ENCODE assay signal across 9 cellular contexts in the genomic region with DNA sequence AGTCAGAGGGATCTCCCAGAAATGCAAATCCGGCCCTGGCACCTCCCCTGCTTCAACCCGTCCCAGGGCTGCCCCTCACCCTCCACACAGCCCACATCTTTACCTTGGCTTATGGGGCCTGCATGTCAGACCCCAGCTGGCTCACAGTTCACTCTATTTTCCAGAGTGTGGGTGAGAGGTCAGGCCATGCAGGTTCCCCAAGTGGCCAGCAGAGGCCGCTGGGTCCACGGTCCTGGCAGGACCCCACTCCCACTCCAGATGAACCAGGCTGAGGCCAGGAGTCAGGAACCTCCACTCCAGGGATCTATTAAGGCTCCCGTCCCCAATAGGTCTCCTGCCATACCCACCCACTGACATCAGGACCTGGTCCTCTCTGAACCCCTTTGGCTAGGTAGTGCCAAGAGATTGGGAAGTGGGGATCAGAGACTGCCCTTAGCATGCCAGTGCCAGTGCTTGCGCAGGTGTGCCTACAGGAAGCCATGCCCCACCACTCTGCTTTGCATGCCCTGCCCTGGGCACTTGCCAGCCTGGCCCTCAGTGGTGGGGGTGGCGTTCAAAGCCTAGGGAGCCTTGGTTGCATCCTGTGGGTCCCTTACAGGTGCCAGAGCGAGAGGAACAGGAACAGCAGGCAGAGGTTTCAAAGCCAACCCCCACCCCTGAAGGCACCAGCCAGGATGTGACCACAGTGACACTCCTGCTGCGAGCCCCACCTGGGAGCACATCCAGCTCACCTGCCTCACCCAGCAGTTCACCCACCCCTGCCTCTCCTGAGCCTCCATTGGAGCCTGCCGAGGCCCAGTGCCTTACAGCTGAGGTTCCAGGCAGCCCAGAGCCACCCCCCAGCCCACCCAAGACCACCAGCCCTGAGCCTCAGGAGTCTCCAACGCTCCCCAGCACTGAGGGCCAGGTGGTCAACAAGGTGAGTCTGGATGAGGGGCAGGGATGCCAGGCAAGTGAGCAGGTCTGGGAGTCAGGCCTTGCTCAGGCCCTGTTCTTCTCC. TPM values are rescaled to one million over a fixed set of nuclear protein-coding genes. Genes with fewer than 3 reads are reported as not detected.
DNase-seq lines count a peak whose midpoint lies in the region; ATAC-seq and TF ChIP-seq lines count a peak whose summit lies in the region.
"Had no signal": no experiment of that assay in that cellular context is flagged by ENCODE, and none has a peak within 500 bp of the region (broad histone marks: within the 10 kb centered on the region; RNA-seq: fewer than 3 reads in every experiment).

No MANE protein-coding gene starts in this region.

- peak overlapping the region; percentile 77 to 90 for H3K27ac ChIP-seq in prostate gland

- H3K27me3 ChIP-seq in prostate gland (replicated peaks; ENCODE audit: insufficient read depth): no peaks in the 10 kb centered on the region

- DNase-seq in Caki2 (ENCODE audit: low read depth): peak; percentile 27
- no peak for DNase-seq in HFF-Myc (ENCODE audit: extremely low read depth, low read depth)
- peak; percentile 28 for DNase-seq in activated CD4-positive, alpha-beta T cell treated with anti-CD3 and anti-CD28 coated beads, Interleukin-2, amount 10 ng/mL, durations not matched to agents 7 days and 5 days
- DNase-seq in foreskin fibroblast: peak in 1 of 2 donors; percentile 74
- no peak for DNase-seq in prostate gland (ENCODE audit: low spot score)
- DNase-seq in GF-D8 (lab: John Stamatoyannopoulos, UW): no peak
- DNase-seq: left cardiac atrium had no signal

- TF ChIP-seq POLR2A in prostate gland (IDR thresholded peaks at IDR 0.05): no peak

- POLR2A ChIA-PET in activated CD4-positive, alpha-beta T cell treated with anti-CD3 and anti-CD28 coated beads, Interleukin-2, amount 10 ng/mL, durations not matched to agents 7 days and 5 days (lab: Charles Lee): no interaction called here

- ATAC-seq in GM21367 (IDR thresholded peaks at IDR 0.05; ENCODE audit: unreplicated experiment) (no peak), GM18517 (IDR thresholded peaks at IDR 0.05; ENCODE audit: unreplicated experiment) (no peak)

- peak overlapping the region; percentile 64 for H3K27ac Mint-ChIP-seq in activated CD4-positive, alpha-beta T cell treated with anti-CD3 and anti-CD28 coated beads, Interleukin-2, amount 10 ng/mL, durations not matched to agents 7 days and 5 days

- H3K9me3 Mint-ChIP-seq in activated CD4-positive, alpha-beta T cell treated with anti-CD3 and anti-CD28 coated beads, Interleukin-2, amount 10 ng/mL, durations not matched to agents 7 days and 5 days: no peaks in the 10 kb centered on the region

- in situ Hi-C loops in Caki2 (cut with HindIII; ENCODE audit: low pct_unique_long_range_greater_than_20kb, low sequenced_read_pairs): no loop called here

- no peak overlapping the region for H3K4me3 Mint-ChIP-seq in activated CD4-positive, alpha-beta T cell treated with anti-CD3 and anti-CD28 coated beads, Interleukin-2, amount 10 ng/mL, durations not matched to agents 7 days and 5 days

- no peaks in the 10 kb centered on the region for H3K27me3 Mint-ChIP-seq in activated CD4-positive, alpha-beta T cell treated with anti-CD3 and anti-CD28 coated beads, Interleukin-2, amount 10 ng/mL, durations not matched to agents 7 days and 5 days

- H3K36me3 Mint-ChIP-seq in activated CD4-positive, alpha-beta T cell treated with anti-CD3 and anti-CD28 coated beads, Interleukin-2, amount 10 ng/mL, durations not matched to agents 7 days and 5 days (ENCODE audit: low read depth): peaks cover 2% of the 10 kb centered on the region

- intact Hi-C loops in prostate gland (cut with DNase I): loop anchor here (2.0 kb wide), 2 partner anchors 15 to 59 kb away; no protein-coding TSS in a partner anchor

- TF ChIP-seq CTCF in HFF-Myc (IDR thresholded peaks at IDR 0.05; ENCODE audit: low read depth, low read length, missing control alignments) (peak; percentile 83), foreskin fibroblast (IDR thresholded peaks at IDR 0.05; ENCODE audit: low read depth, low read length) (peak; percentile 79), prostate gland (IDR thresholded peaks at IDR 0.05) (peak; percentile 53 to 81 (median 65))

- WGBS in prostate gland: 59% methylated on average over 11 of the region's 11 CpGs

- CTCF ChIA-PET in activated CD4-positive, alpha-beta T cell treated with anti-CD3 and anti-CD28 coated beads, Interleukin-2, amount 10 ng/mL, durations not matched to agents 7 days and 5 days (lab: Charles Lee): interaction anchor here (1.6 kb wide), 1 partner anchor 201 kb away, joined by 4 read pairs; no protein-coding TSS in a partner anchor

- peaks cover 0 to 20% of the 10 kb centered on the region in 2 donors for H3K36me3 ChIP-seq in prostate gland

- no peaks in the 10 kb centered on the region for H3K4me1 ChIP-seq in prostate gland (replicated peaks)

- H3K9me3 ChIP-seq in prostate gland: no peaks in the 10 kb centered on the region

- H3K4me3 ChIP-seq in HFF-Myc (replicated peaks; ENCODE audit: low read depth, low read length) (no peak overlapping the region), foreskin fibroblast (ENCODE audit: low read depth in 1 of 2, low read length in 2 of 2) (no peak overlapping the region), prostate gland (no peak overlapping the region)

- peaks cover under 1% of the 10 kb centered on the region for H3K4me1 Mint-ChIP-seq in activated CD4-positive, alpha-beta T cell treated with anti-CD3 and anti-CD28 coated beads, Interleukin-2, amount 10 ng/mL, durations not matched to agents 7 days and 5 days

RNA-seq across cellular contexts. Expression of gene SMTN, which starts 8.3 kb away (rescaled TPM):
- 35.7 and 82.9 TPM in 2 replicates for total RNA-seq in Caki2 (2014; rRNA removed; shearing (Covaris generic); ENCODE audit: low replicate concordance)
- total RNA-seq in activated CD4-positive, alpha-beta T cell treated with anti-CD3 and anti-CD28 coated beads, Interleukin-2, amount 10 ng/mL, durations not matched to agents 7 days and 5 days: 10 to 100 TPM; 46.1 to 51.6 TPM
- 100 to 1,000 TPM; 200 to 209 TPM for total RNA-seq in prostate gland

RNA-seq across cellular contexts. Expression of gene SELENOM, which starts 18.0 kb away (rescaled TPM):
- total RNA-seq in Caki2 (2014; rRNA removed; shearing (Covaris generic); ENCODE audit: low replicate concordance): 118 and 142 TPM in 2 replicates
- 1 to 10 TPM; 2.1 to 2.2 TPM for total RNA-seq in activated CD4-positive, alpha-beta T cell treated with anti-CD3 and anti-CD28 coated beads, Interleukin-2, amount 10 ng/mL, durations not matched to agents 7 days and 5 days
- total RNA-seq in prostate gland: 100 to 1,000 TPM; 382 to 434 TPM

RNA-seq across cellular contexts. Expression of gene INPP5J, which starts 33.4 kb away (rescaled TPM):
- 0.91 and 1.2 TPM in 2 replicates for total RNA-seq in Caki2 (2014; rRNA removed; shearing (Covaris generic); ENCODE audit: low replicate concordance)
- not detected for total RNA-seq in activated CD4-positive, alpha-beta T cell treated with anti-CD3 and anti-CD28 coated beads, Interleukin-2, amount 10 ng/mL, durations not matched to agents 7 days and 5 days
- 10 to 100 TPM; 14.4 to 33.3 TPM for total RNA-seq in prostate gland

RNA-seq across cellular contexts. Expression of gene PLA2G3, which starts 50.9 kb away (rescaled TPM):
- total RNA-seq in Caki2 (2014; rRNA removed; shearing (Covaris generic); ENCODE audit: low replicate concordance): not detected in 2 replicates
- not detected for total RNA-seq in activated CD4-positive, alpha-beta T cell treated with anti-CD3 and anti-CD28 coated beads, Interleukin-2, amount 10 ng/mL, durations not matched to agents 7 days and 5 days
- total RNA-seq in prostate gland: 1 to 10 TPM in 1 of 2 donors, under 1 TPM in 1; 0.23 to 1.5 TPM
- total RNA-seq: left cardiac atrium had no signal

Comparison
In these comparisons a context has a peak if more than half of its experiments do, and no peak if none do; other contexts are left out.
1. DNase-seq: peak in Caki2 (single experiment) and activated CD4-positive, alpha-beta T cell treated with anti-CD3 and anti-CD28 coated beads, Interleukin-2, amount 10 ng/mL, durations not matched to agents 7 days and 5 days (single experiment); none in HFF-Myc (single experiment), prostate gland (single experiment) and GF-D8 (single experiment).
2. RNA of gene SELENOM, which starts 18.0 kb away (total RNA-seq): 382 to 434 TPM in prostate gland and 118 to 142 TPM in Caki2; 2.1 to 2.2 TPM in activated CD4-positive, alpha-beta T cell treated with anti-CD3 and anti-CD28 coated beads, Interleukin-2, amount 10 ng/mL, durations not matched to agents 7 days and 5 days; every median in the first group is over 10 times any median in the second.
3. Peak in every context shown above with its lines, with median percentiles within 50 percentile points of each other: CTCF ChIP-seq.